In the genomic region with DNA sequence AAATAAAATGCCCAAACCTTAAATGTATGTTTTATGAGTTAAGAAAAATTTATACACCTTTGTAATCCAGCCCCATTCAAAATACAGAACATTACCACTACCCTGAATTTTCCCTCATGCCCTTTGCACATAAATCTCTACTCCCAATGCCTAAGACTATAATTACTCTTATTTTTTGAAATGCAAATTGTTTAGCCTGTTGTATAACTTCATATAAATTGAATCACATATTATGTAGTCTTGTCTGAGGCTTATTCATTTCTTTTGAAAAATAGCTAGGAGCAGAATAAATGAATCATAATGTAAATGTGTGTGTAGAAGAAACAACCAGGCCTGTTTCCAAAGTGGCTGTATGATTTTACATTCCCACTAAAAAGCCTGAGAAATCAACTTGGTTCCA, we compare ENCODE assay signal across 24 cellular contexts.
"Had no signal": no experiment of that assay in that cellular context is flagged by ENCODE, and none has a peak within 500 bp of the region (broad histone marks: within the 10 kb centered on the region; RNA-seq: fewer than 3 reads in every experiment).

No MANE protein-coding gene starts in this region.

- H3K4me3 ChIP-seq: colonic mucosa, coronary artery, dorsolateral prefrontal cortex, esophagus muscularis mucosa, esophagus squamous epithelium, gastrocnemius medialis, gastroesophageal sphincter, heart left ventricle, heart right ventricle had no signal

- H3K9me3 ChIP-seq: colonic mucosa, esophagus muscularis mucosa, esophagus squamous epithelium, gastrocnemius medialis, gastroesophageal sphincter, heart left ventricle, heart right ventricle had no signal

- DNase-seq: colonic mucosa; cortex of kidney; dermis blood vessel endothelial cell; dorsolateral prefrontal cortex; effector CD4-positive, alpha-beta T cell; effector CD8-positive, alpha-beta T cell; effector memory CD4-positive, alpha-beta T cell; effector memory CD8-positive, alpha-beta T cell; endodermal cell; erythroblast; esophagus squamous epithelium; foreskin fibroblast; foreskin keratinocyte; foreskin melanocyte; gastrocnemius medialis; glutamatergic neuron; head of caudate nucleus; heart left ventricle; heart right ventricle had no signal

- ATAC-seq: effector memory CD8-positive, alpha-beta T cell; esophagus mucosa; foreskin keratinocyte; gastrocnemius medialis; gastroesophageal sphincter; heart left ventricle; heart right ventricle had no signal

- H3K27me3 ChIP-seq: colonic mucosa, esophagus muscularis mucosa, esophagus squamous epithelium, foreskin keratinocyte, gastrocnemius medialis, gastroesophageal sphincter, heart left ventricle, heart right ventricle had no signal

- H3K36me3 ChIP-seq: colonic mucosa, esophagus muscularis mucosa, esophagus squamous epithelium, gastrocnemius medialis, gastroesophageal sphincter, heart left ventricle, heart right ventricle had no signal

- H3K4me1 ChIP-seq: colonic mucosa, esophagus muscularis mucosa, esophagus squamous epithelium, foreskin keratinocyte, gastrocnemius medialis, gastroesophageal sphincter, heart left ventricle, heart right ventricle had no signal

- H3K27ac ChIP-seq: colonic mucosa, coronary artery, dorsolateral prefrontal cortex, epithelial cell of prostate, esophagus muscularis mucosa, esophagus squamous epithelium, foreskin keratinocyte, gastrocnemius medialis, gastroesophageal sphincter, heart left ventricle, heart right ventricle had no signal
